ENCODE assay signal across 13 cellular contexts in the genomic region with DNA sequence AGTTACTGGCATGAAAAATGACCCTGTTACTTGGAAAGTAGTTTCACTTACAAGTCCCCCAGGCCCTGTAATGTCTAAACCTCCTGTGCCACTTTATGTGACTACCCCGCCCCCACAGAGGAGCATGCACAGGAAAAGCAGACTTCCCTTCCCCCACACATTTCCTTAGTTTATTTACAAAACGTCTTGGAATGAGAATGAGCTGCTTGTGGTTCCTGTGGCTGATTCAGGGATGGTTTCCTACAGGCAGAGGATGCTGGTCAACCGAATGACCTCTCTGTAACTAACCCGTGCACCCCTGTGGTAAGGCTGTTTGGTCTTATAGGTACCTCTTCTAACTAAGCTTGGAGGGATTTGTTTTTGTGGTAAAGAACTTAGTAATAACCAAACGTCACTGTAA. TPM values are rescaled to one million over a fixed set of nuclear protein-coding genes. Genes with fewer than 3 reads are reported as not detected.
DNase-seq lines count a peak whose midpoint lies in the region; ATAC-seq and TF ChIP-seq lines count a peak whose summit lies in the region.
"Had no signal": no experiment of that assay in that cellular context is flagged by ENCODE, and none has a peak within 500 bp of the region (broad histone marks: within the 10 kb centered on the region; RNA-seq: fewer than 3 reads in every experiment).

No MANE protein-coding gene starts in this region.

- no peaks in the 10 kb centered on the region for H3K36me3 ChIP-seq in HUES64 (ENCODE audit: insufficient read depth, low read length)
- H3K36me3 ChIP-seq in thyroid gland = no peaks in the 10 kb centered on the region

- no peak for TF ChIP-seq POLR2A in thyroid gland (IDR thresholded peaks at IDR 0.05)

- peaks cover 16% of the 10 kb centered on the region for H3K4me1 ChIP-seq in HUES64 (ENCODE audit: insufficient read depth, low read length)
- peaks cover 0 to 7% of the 10 kb centered on the region in 2 donors for H3K4me1 ChIP-seq in thyroid gland
- H3K4me1 ChIP-seq: parathyroid adenoma had no signal

- no peak for ATAC-seq in GM21360 (IDR thresholded peaks at IDR 0.05; ENCODE audit: unreplicated experiment)
- ATAC-seq: Right ventricle myocardium inferior had no signal

- WGBS in HUES64 = 8% methylated on average over 4 of the region's 5 CpGs
- WGBS in thyroid gland, 2 donors = 16 to 17% methylated on average over 5 of the region's 5 CpGs

- H3K27me3 ChIP-seq in HUES64 (ENCODE audit: insufficient read depth, low read length) (no peaks in the 10 kb centered on the region), thyroid gland (no peaks in the 10 kb centered on the region)

- H3K27ac ChIP-seq in HUES64 (ENCODE audit: low read depth, low read length) (peak overlapping the region; percentile 22; the same call in 1 of the 2 replicates), thyroid gland (no peak overlapping the region)
- H3K27ac ChIP-seq: parathyroid adenoma had no signal

- H3K9ac ChIP-seq in HUES64 (ENCODE audit: low read depth, low read length) = no peak overlapping the region; the same call in 1 of the 2 replicates
- H3K9ac ChIP-seq: parathyroid adenoma had no signal

- TF ChIP-seq CTCF in AG09319 (IDR thresholded peaks at IDR 0.05; ENCODE audit: low read depth, low read length) = no peak
- no peak for TF ChIP-seq CTCF in thyroid gland (IDR thresholded peaks at IDR 0.05)

- H3K4me3 ChIP-seq in HUES64 (ENCODE audit: low read length) = no peak overlapping the region
- no peak overlapping the region for H3K4me3 ChIP-seq in thyroid gland (replicated peaks in 1 of 3)

- H3K9me3 ChIP-seq in HUES64 (ENCODE audit: insufficient read depth, low read depth, low read length) (no peaks in the 10 kb centered on the region), thyroid gland (no peaks in the 10 kb centered on the region)

- DNase-seq in AG09319 (ENCODE audit: extremely low read depth, low read depth) = peak; percentile 56
- peak; percentile 83 for DNase-seq in dermis blood vessel endothelial cell
- peak; percentile 74 for DNase-seq in myocyte (ENCODE audit: low read depth)
- DNase-seq in thyroid gland = no peak
- no peak for DNase-seq in pons (ENCODE audit: low spot score)
- no peak for DNase-seq in mucosa of gallbladder (ENCODE audit: low spot score)
- DNase-seq: aorta, hypothalamus, NCI-H2029 had no signal

- intact Hi-C loops in thyroid gland (cut with DNase I) = no loop called here

RNA-seq across cellular contexts. Expression of a gene that starts 28.5 kb away (rescaled TPM):
- polyA plus RNA-seq in HUES64 (2013, experiment 1 of 2) = 3.8 TPM
- 4.2 TPM for polyA plus RNA-seq in HUES64 (2013, experiment 2 of 2)
- total RNA-seq in dermis blood vessel endothelial cell (under 0.01 and 0.19 TPM in 2 replicates), myocyte (0.53 and 0.62 TPM in 2 replicates), thyroid gland (10 to 100 TPM in 1 of 4 donors, 1 to 10 TPM in 3; 1.8 to 13.9 (median 3.4) TPM), mucosa of gallbladder (3.4 TPM)
- polyA plus RNA-seq in myocyte (2012) = 1.5 TPM

Comparison
In these comparisons a context has a peak if more than half of its experiments do, and no peak if none do; other contexts are left out.
1. DNase-seq: peak in AG09319 (single experiment), dermis blood vessel endothelial cell (single experiment) and myocyte (single experiment); none in thyroid gland (0 of 2), pons (single experiment) and mucosa of gallbladder (single experiment).